ENCODE assay signal across 25 cellular contexts in the genomic region with DNA sequence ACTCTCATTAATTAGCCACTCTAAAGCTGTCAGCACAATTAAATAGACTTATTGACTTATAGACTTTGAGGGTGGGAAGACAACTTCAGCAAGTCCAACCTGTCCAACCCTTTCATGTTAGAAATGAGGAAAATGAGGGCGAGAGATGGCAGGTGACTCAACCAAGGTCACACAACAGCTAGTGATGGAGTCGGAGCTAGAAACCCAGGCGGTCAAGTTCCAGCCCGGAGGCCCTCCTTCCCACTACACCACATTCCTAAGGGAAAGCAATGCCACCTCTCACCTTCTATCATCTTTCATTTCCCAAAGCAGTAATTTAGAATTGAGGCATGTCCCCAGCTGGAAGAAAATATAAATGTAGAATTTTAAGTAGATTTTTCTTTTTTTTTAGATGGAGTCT. TPM values are rescaled to one million over a fixed set of nuclear protein-coding genes. Genes with fewer than 3 reads are reported as not detected.
DNase-seq lines count a peak whose midpoint lies in the region; ATAC-seq and TF ChIP-seq lines count a peak whose summit lies in the region.
"Had no signal": no experiment of that assay in that cellular context is flagged by ENCODE, and none has a peak within 500 bp of the region (broad histone marks: within the 10 kb centered on the region; RNA-seq: fewer than 3 reads in every experiment).

No MANE protein-coding gene starts in this region.

- H3K36me3 ChIP-seq in BLaER1 = no peaks in the 10 kb centered on the region
- H3K36me3 ChIP-seq in GM23338 (ENCODE audit: insufficient read depth) = no peaks in the 10 kb centered on the region
- no peaks in the 10 kb centered on the region for H3K36me3 ChIP-seq in neural progenitor cell
- H3K36me3 ChIP-seq: BE2C had no signal

- H3K79me2 ChIP-seq in GM23338 (replicated peaks; ENCODE audit: insufficient read depth) = no peaks in the 10 kb centered on the region; the same call in 1 of the 2 replicates
- H3K79me2 ChIP-seq in neural progenitor cell (ENCODE audit: low read depth) = peaks cover 7% of the 10 kb centered on the region

- H3K9ac ChIP-seq in BLaER1 (no peak overlapping the region), neural progenitor cell (no peak overlapping the region)

- H3K4me1 Mint-ChIP-seq in GM23338 (peaks cover 50% of the 10 kb centered on the region), neural progenitor cell (peaks cover 62% of the 10 kb centered on the region)
- H3K4me1 Mint-ChIP-seq: CD14-positive monocyte; CD4-positive, CD25-positive, alpha-beta regulatory T cell had no signal

- H3K4me3 Mint-ChIP-seq in GM23338 (no peak overlapping the region), neural progenitor cell (no peak overlapping the region)
- H3K4me3 Mint-ChIP-seq: CD14-positive monocyte; CD4-positive, alpha-beta memory T cell; CD4-positive, CD25-positive, alpha-beta regulatory T cell; CD8-positive, alpha-beta memory T cell had no signal

- H3K27me3 ChIP-seq in BLaER1 (no peaks in the 10 kb centered on the region), GM23338 (ENCODE audit: insufficient read depth) (no peaks in the 10 kb centered on the region), neural progenitor cell (no peaks in the 10 kb centered on the region)
- H3K27me3 ChIP-seq: BE2C had no signal

- H3K27ac ChIP-seq in BLaER1 (no peak overlapping the region), GM23338 (ENCODE audit: low read depth) (0 out of 2 replicates have a peak overlapping the region, but pooled peaks have one; percentile 32), neural progenitor cell (no peak overlapping the region)
- H3K27ac ChIP-seq: 22Rv1, A549 had no signal

- no peaks in the 10 kb centered on the region; the same call in 1 of the 2 replicates for H3F3A ChIP-seq in GM23338 (replicated peaks; ENCODE audit: low read depth)
- H3F3A ChIP-seq in neural progenitor cell (ENCODE audit: low read depth) = peaks cover 22% of the 10 kb centered on the region

- H3K27me3 Mint-ChIP-seq in GM23338 (ENCODE audit: insufficient read depth, low read depth, poor library complexity) (peaks cover 3% of the 10 kb centered on the region), neural progenitor cell (ENCODE audit: insufficient read depth, low read depth) (peaks cover 9% of the 10 kb centered on the region)

- H3K4me1 ChIP-seq in BLaER1 (peaks cover 52% of the 10 kb centered on the region), GM23338 (ENCODE audit: insufficient read depth) (peaks cover 21% of the 10 kb centered on the region), neural progenitor cell (peaks cover 66% of the 10 kb centered on the region)
- H3K4me1 ChIP-seq: A549 had no signal

- ATAC-seq in GM23338 = no peak
- no peak for ATAC-seq in HG03432 (IDR thresholded peaks at IDR 0.05; ENCODE audit: unreplicated experiment)
- ATAC-seq: A549, GM12878 had no signal

- H3K27ac Mint-ChIP-seq in GM23338 (no peak overlapping the region), neural progenitor cell (no peak overlapping the region)
- H3K27ac Mint-ChIP-seq: CD14-positive monocyte; CD4-positive, alpha-beta memory T cell; CD4-positive, CD25-positive, alpha-beta regulatory T cell; CD8-positive, alpha-beta memory T cell had no signal

- H3K4me3 ChIP-seq in BLaER1 (no peak overlapping the region), GM23338 (no peak overlapping the region), neural progenitor cell (no peak overlapping the region)
- H3K4me3 ChIP-seq: A549, GM12878 had no signal

- H3K36me3 Mint-ChIP-seq in GM23338 (ENCODE audit: low read depth) (no peaks in the 10 kb centered on the region; the same call in 2 of the 3 replicates), neural progenitor cell (peaks cover 7% of the 10 kb centered on the region)
- H3K36me3 Mint-ChIP-seq: CD14-positive monocyte; CD4-positive, alpha-beta memory T cell; CD4-positive, CD25-positive, alpha-beta regulatory T cell; CD8-positive, alpha-beta memory T cell had no signal

- H4K20me1 ChIP-seq in BLaER1 (no peaks in the 10 kb centered on the region), GM23338 (replicated peaks; ENCODE audit: insufficient read depth) (no peaks in the 10 kb centered on the region), neural progenitor cell (ENCODE audit: low read depth) (peaks cover 19% of the 10 kb centered on the region)

- no peak for TF ChIP-seq CTCF in GM23338 (conservative IDR thresholded peaks at IDR 0.05; ENCODE audit: low read depth in 2 of 2)
- no peak for TF ChIP-seq CTCF in neural progenitor cell (IDR thresholded peaks at IDR 0.05)

- DNase-seq in GM23338 (ENCODE audit: low spot score) (no peak), neural progenitor cell (ENCODE audit: low spot score) (no peak), AG20443 (ENCODE audit: low spot score) (no peak)
- no peak for DNase-seq in activated CD8-positive, alpha-beta memory T cell treated with anti-CD3 and anti-CD28 coated beads for 24 hours
- DNase-seq: BE2C; C1 segment of cervical spinal cord; CD4-positive, alpha-beta memory T cell; CD4-positive, CD25-positive, alpha-beta regulatory T cell; CD8-positive, alpha-beta memory T cell; COR-L47; DMS 273 treated with DMSO at 0.1 percent for 48 hours; DMS153; DMS53; DMS79; DND-41; EL; GDM1 had no signal

- H3K9me3 Mint-ChIP-seq in GM23338 (no peaks in the 10 kb centered on the region), neural progenitor cell (no peaks in the 10 kb centered on the region)
- H3K9me3 Mint-ChIP-seq: CD4-positive, alpha-beta memory T cell; CD8-positive, alpha-beta memory T cell had no signal

- no peaks in the 10 kb centered on the region for H3K9me2 ChIP-seq in GM23338 (ENCODE audit: insufficient read depth)

- H3K4me2 ChIP-seq in BLaER1 (peak overlapping the region; percentile 74), GM23338 (no peak overlapping the region), neural progenitor cell (peak overlapping the region; percentile 24)
- H3K4me2 ChIP-seq: A549 had no signal

- no peak overlapping the region for H2AFZ ChIP-seq in GM23338
- no peak overlapping the region for H2AFZ ChIP-seq in neural progenitor cell (replicated peaks)

- H3K9me3 ChIP-seq in BLaER1 (no peaks in the 10 kb centered on the region), neural progenitor cell (ENCODE audit: low read depth) (no peaks in the 10 kb centered on the region)
- H3K9me3 ChIP-seq: A549, BE2C had no signal

TF ChIP-seq in GM23338, 12 proteins besides CTCF, POLR2A, EP300 and RAD21 (continues in another document):
- TF ChIP-seq, protein P1, sequence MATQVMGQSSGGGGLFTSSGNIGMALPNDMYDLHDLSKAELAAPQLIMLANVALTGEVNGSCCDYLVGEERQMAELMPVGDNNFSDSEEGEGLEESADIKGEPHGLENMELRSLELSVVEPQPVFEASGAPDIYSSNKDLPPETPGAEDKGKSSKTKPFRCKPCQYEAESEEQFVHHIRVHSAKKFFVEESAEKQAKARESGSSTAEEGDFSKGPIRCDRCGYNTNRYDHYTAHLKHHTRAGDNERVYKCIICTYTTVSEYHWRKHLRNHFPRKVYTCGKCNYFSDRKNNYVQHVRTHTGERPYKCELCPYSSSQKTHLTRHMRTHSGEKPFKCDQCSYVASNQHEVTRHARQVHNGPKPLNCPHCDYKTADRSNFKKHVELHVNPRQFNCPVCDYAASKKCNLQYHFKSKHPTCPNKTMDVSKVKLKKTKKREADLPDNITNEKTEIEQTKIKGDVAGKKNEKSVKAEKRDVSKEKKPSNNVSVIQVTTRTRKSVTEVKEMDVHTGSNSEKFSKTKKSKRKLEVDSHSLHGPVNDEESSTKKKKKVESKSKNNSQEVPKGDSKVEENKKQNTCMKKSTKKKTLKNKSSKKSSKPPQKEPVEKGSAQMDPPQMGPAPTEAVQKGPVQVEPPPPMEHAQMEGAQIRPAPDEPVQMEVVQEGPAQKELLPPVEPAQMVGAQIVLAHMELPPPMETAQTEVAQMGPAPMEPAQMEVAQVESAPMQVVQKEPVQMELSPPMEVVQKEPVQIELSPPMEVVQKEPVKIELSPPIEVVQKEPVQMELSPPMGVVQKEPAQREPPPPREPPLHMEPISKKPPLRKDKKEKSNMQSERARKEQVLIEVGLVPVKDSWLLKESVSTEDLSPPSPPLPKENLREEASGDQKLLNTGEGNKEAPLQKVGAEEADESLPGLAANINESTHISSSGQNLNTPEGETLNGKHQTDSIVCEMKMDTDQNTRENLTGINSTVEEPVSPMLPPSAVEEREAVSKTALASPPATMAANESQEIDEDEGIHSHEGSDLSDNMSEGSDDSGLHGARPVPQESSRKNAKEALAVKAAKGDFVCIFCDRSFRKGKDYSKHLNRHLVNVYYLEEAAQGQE (IDR thresholded peaks at IDR 0.05; ENCODE audit: unreplicated experiment) = no peak
- TF ChIP-seq STAT1 (IDR thresholded peaks at IDR 0.05; ENCODE audit: unreplicated experiment) = no peak

RNA-seq across cellular contexts. Expression of a gene that starts 28.7 kb away (rescaled TPM):
- total RNA-seq in GM23338 (2014; rRNA removed; shearing (Covaris generic)) = 25.4 and 26.8 TPM in 2 replicates
- polyA plus RNA-seq in GM23338 (2016; fragmentation: Nextera tagmentation; extraction: Ambion mirVana) = 8.0 and 11.0 TPM in 2 replicates
- total RNA-seq in neural progenitor cell (ENCODE audit: low replicate concordance) = 10.1 and 25.6 TPM in 2 replicates
- total RNA-seq: A172; CD4-positive, alpha-beta memory T cell; CD4-positive, CD25-positive, alpha-beta regulatory T cell; CD8-positive, alpha-beta memory T cell; Daoy; GM12878 had no signal
- polyA plus RNA-seq: CD14-positive monocyte; CD4-positive, alpha-beta memory T cell; CD8-positive, alpha-beta memory T cell had no signal
